In the genomic region with DNA sequence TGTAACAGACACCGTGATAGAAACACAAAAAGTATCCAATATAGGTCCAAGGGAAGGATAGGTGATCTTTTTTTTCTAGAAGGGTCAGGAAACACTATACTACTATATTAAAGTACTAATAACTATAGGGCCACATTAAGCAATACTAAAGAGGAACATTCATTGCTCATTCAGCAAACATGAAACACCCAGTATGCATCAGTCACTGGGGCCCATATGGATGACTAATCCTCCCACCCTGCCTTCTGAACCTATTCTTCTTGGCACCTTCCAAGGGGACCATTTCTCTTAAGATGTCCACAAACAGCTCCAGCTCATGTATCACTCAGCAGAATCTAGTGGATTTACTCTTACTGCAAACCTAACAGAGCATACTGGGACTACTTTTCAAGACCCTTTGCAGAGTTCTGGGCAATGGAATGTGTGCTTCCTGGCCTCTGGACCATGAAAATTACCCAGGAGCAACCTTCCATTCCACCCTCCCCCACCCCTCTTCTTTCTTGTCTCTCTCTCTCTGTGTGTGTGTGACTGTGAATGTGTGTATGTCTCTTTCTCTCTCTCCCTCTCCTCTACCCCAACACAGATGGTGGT, we compare ENCODE assay signal across 14 cellular contexts.
A peak's percentile ranks its signal among the peaks of the same experiment; 100 is the strongest.
DNase-seq lines count a peak whose midpoint lies in the region; ATAC-seq and TF ChIP-seq lines count a peak whose summit lies in the region.
"Had no signal": no experiment of that assay in that cellular context is flagged by ENCODE, and none has a peak within 500 bp of the region (broad histone marks: within the 10 kb centered on the region; RNA-seq: fewer than 3 reads in every experiment).

No MANE protein-coding gene starts in this region.

- H3K27me3 ChIP-seq in foreskin keratinocyte: no peaks in the 10 kb centered on the region
- H3K27me3 ChIP-seq in vagina: no peaks in the 10 kb centered on the region
- no peaks in the 10 kb centered on the region for H3K27me3 ChIP-seq in esophagus muscularis mucosa
- H3K27me3 ChIP-seq: Peyer's patch had no signal

- intact Hi-C loops in vagina (cut with DNase I) (no loop called here), esophagus muscularis mucosa (cut with DNase I) (no loop called here)

- 94% methylated on average over 1 of the region's 1 CpG for WGBS in esophagus muscularis mucosa

- DNase-seq in A172 (ENCODE audit: low spot score) (peak; percentile 21), EH (ENCODE audit: low read depth) (peak; percentile 85), RKO (ENCODE audit: low spot score) (peak; percentile 54), foreskin keratinocyte (peak; percentile 68 to 83), NCI-H82 (lab: John Stamatoyannopoulos, UW) (no peak), vagina (ENCODE audit: extremely low spot score in 2 of 2) (no peak), esophagus muscularis mucosa (ENCODE audit: extremely low spot score) (no peak)
- DNase-seq: activated B cell treated with CpG ODN at 0.5 μM for 24 hours, COR-L47, head of caudate nucleus, NCI-H1694 treated with DMSO at 0.1 percent for 48 hours, Peyer's patch, substantia nigra had no signal

- peak; percentile 98 for ATAC-seq in foreskin keratinocyte
- no peak for ATAC-seq in GM18502 (IDR thresholded peaks at IDR 0.05; ENCODE audit: poor library complexity, unreplicated experiment)

- no peak for TF ChIP-seq POLR2A in vagina (IDR thresholded peaks at IDR 0.05)
- TF ChIP-seq POLR2A in esophagus muscularis mucosa (IDR thresholded peaks at IDR 0.05; ENCODE audit: low read depth): no peak

- TF ChIP-seq EP300 in esophagus muscularis mucosa (IDR thresholded peaks at IDR 0.05): no peak

- H3K4me1 ChIP-seq in foreskin keratinocyte (peaks cover 4% of the 10 kb centered on the region), vagina (peaks cover 4% of the 10 kb centered on the region), esophagus muscularis mucosa (peaks cover 13 to 23% (median 18%) of the 10 kb centered on the region in 4 donors)

- TF ChIP-seq CTCF in foreskin keratinocyte (conservative IDR thresholded peaks at IDR 0.05) (no peak), vagina (IDR thresholded peaks at IDR 0.05) (no peak), esophagus muscularis mucosa (IDR thresholded peaks at IDR 0.05) (no peak)

- no peak overlapping the region for H3K27ac ChIP-seq in foreskin keratinocyte
- no peak overlapping the region for H3K27ac ChIP-seq in vagina
- H3K27ac ChIP-seq in esophagus muscularis mucosa (replicated peaks in 1 of 4): no peak overlapping the region
- H3K27ac ChIP-seq: Peyer's patch had no signal

- no peaks in the 10 kb centered on the region for H3K9me3 ChIP-seq in vagina
- no peaks in the 10 kb centered on the region for H3K9me3 ChIP-seq in esophagus muscularis mucosa
- H3K9me3 ChIP-seq: Peyer's patch had no signal

- H3K36me3 ChIP-seq in vagina (no peaks in the 10 kb centered on the region), esophagus muscularis mucosa (no peaks in the 10 kb centered on the region)
- H3K36me3 ChIP-seq: Peyer's patch had no signal

- H3K4me3 ChIP-seq in vagina (no peak overlapping the region), esophagus muscularis mucosa (no peak overlapping the region)
- H3K4me3 ChIP-seq: Peyer's patch had no signal

Comparison
In these comparisons a context has a peak if more than half of its experiments do, and no peak if none do; other contexts are left out.
1. DNase-seq: peak in A172 (single experiment), EH (single experiment), RKO (single experiment) and foreskin keratinocyte (2 of 2); none in NCI-H82 (single experiment), vagina (0 of 2) and esophagus muscularis mucosa (single experiment).